Comparison of ENCODE assay signal across 32 cellular contexts in the genomic region with DNA sequence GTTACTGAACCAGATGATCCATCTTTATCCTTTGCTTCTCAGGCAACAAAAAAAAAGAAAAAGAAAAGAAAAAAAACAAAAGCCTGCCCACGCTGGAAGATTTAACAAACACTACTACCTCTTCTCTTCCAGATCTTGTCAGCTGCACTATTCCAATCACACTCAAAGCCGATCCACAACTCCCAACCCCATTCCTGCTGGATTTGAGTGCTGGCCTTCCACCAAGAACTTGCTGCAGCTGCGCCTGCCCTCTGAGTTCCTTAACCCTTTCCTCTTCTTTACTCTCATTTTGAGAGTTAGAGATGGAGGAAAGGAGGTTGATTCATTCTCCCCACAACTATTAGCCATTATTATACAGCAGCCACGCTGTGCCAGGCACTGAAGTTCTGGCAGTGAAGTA. TPM values are rescaled to one million over a fixed set of nuclear protein-coding genes. Genes with fewer than 3 reads are reported as not detected.
A peak's percentile ranks its signal among the peaks of the same experiment; 100 is the strongest.
DNase-seq lines count a peak whose midpoint lies in the region; ATAC-seq and TF ChIP-seq lines count a peak whose summit lies in the region.
"Had no signal": no experiment of that assay in that cellular context is flagged by ENCODE, and none has a peak within 500 bp of the region (broad histone marks: within the 10 kb centered on the region; RNA-seq: fewer than 3 reads in every experiment).

No MANE protein-coding gene starts in this region.

- H3K4me3 ChIP-seq in GM23248 (no peak overlapping the region), coronary artery (peak overlapping the region; percentile 11), left lung (no peak overlapping the region), trophoblast cell (ENCODE audit: low read depth, low read length) (no peak overlapping the region)
- H3K4me3 ChIP-seq: colonic mucosa, GM12878, HAP-1, Peyer's patch, SJSA1, vagina had no signal

- H3K23ac ChIP-seq in trophoblast cell (ENCODE audit: low read length) = no peak overlapping the region

- no peaks in the 10 kb centered on the region for H3K9me2 ChIP-seq in GM23248 (ENCODE audit: insufficient read depth)

- DNase-seq in GM23248 (no peak), coronary artery (ENCODE audit: low spot score) (no peak), left lung (no peak), occipital lobe (lab: John Stamatoyannopoulos, UW) (peak; percentile 9), NCI-H526 (lab: John Stamatoyannopoulos, UW) (no peak), trophoblast cell (no peak)
- no peak for DNase-seq in activated CD8-positive, alpha-beta memory T cell treated with anti-CD3 and anti-CD28 coated beads, Interleukin-2, amount 10 ng/mL, durations not matched to agents 7 days and 5 days
- DNase-seq: activated CD4-positive, alpha-beta T cell treated with anti-CD3 and anti-CD28 coated beads for 36 hours; activated CD8-positive, alpha-beta memory T cell treated with anti-CD3 and anti-CD28 coated beads for 24 hours; activated naive CD4-positive, alpha-beta T cell treated with Interleukin-2 at 50 U/mL for 16 hours; activated T-cell treated with anti-CD3 and anti-CD28 coated beads, Interleukin-2, amount 50 U/mL, for 24 hours; amniotic stem cell; colonic mucosa; endodermal cell; Karpas-422; kidney glomerular epithelial cell; midbrain; MV-4-11; NCI-H1694; NCI-H2171; NCI-H510A treated with DMSO at 0.1 percent for 48 hours; nephron progenitor cell; Peyer's patch; small intestine; stimulated activated CD4-positive, alpha-beta T cell treated with anti-CD3 and anti-CD28 coated beads, Interleukin-2, amount 100 ng/mL, for 24 hours had no signal

- no peak overlapping the region for H3K18ac ChIP-seq in trophoblast cell (ENCODE audit: low read length)

- H3K79me2 ChIP-seq in GM23248 (ENCODE audit: insufficient read depth) = no peaks in the 10 kb centered on the region
- no peaks in the 10 kb centered on the region for H3K79me2 ChIP-seq in trophoblast cell (ENCODE audit: control insufficient read depth, insufficient read depth, low read length, poor library complexity)

- H3K27ac ChIP-seq in GM23248 (no peak overlapping the region), coronary artery (no peak overlapping the region), left lung (peak overlapping the region in 1 of 2 donors; percentile 49), trophoblast cell (ENCODE audit: low read depth, low read length) (no peak overlapping the region)
- H3K27ac ChIP-seq: colonic mucosa, HL-60, SJSA1, vagina had no signal

- H3K9me3 ChIP-seq in GM23248 (ENCODE audit: low read depth) (no peaks in the 10 kb centered on the region), left lung (no peaks in the 10 kb centered on the region), trophoblast cell (ENCODE audit: insufficient read depth, low read depth, low read length) (no peaks in the 10 kb centered on the region)
- H3K9me3 ChIP-seq: colonic mucosa, HAP-1, Peyer's patch, SJSA1, vagina had no signal

- H3K4me3 Mint-ChIP-seq in activated CD8-positive, alpha-beta memory T cell treated with anti-CD3 and anti-CD28 coated beads, Interleukin-2, amount 10 ng/mL, durations not matched to agents 7 days and 5 days = no peak overlapping the region
- H3K4me3 Mint-ChIP-seq: activated CD4-positive, alpha-beta T cell treated with anti-CD3 and anti-CD28 coated beads for 36 hours; activated T-cell treated with anti-CD3 and anti-CD28 coated beads, Interleukin-2, amount 50 U/mL, for 24 hours; endodermal cell; nephron progenitor cell had no signal

- H4K20me1 ChIP-seq in GM23248 (ENCODE audit: insufficient read depth) = no peaks in the 10 kb centered on the region

- no peaks in the 10 kb centered on the region for H3F3A ChIP-seq in GM23248 (ENCODE audit: insufficient read depth)

- H3K4me1 ChIP-seq in GM23248 (ENCODE audit: insufficient read depth) (peaks cover 4% of the 10 kb centered on the region; the same call in 1 of the 2 replicates), left lung (no peaks in the 10 kb centered on the region), trophoblast cell (ENCODE audit: control insufficient read depth in 1 of 2, insufficient read depth in 2 of 2, low read length in 2 of 2) (peaks cover 3 to 4% of the 10 kb centered on the region in 2 experiments)
- H3K4me1 ChIP-seq: colonic mucosa, HAP-1, Peyer's patch, SJSA1 had no signal

- H3K27me3 Mint-ChIP-seq in activated CD8-positive, alpha-beta memory T cell treated with anti-CD3 and anti-CD28 coated beads, Interleukin-2, amount 10 ng/mL, durations not matched to agents 7 days and 5 days = peaks cover 3% of the 10 kb centered on the region

- no peak overlapping the region for H2BK12ac ChIP-seq in trophoblast cell (ENCODE audit: low read length)

- no peak overlapping the region for H2AK5ac ChIP-seq in trophoblast cell (ENCODE audit: low read length)

- H3K36me3 Mint-ChIP-seq in activated CD8-positive, alpha-beta memory T cell treated with anti-CD3 and anti-CD28 coated beads, Interleukin-2, amount 10 ng/mL, durations not matched to agents 7 days and 5 days = no peaks in the 10 kb centered on the region

- peak; percentile 58 for ATAC-seq in left lung
- no peak for ATAC-seq in activated CD8-positive, alpha-beta memory T cell treated with anti-CD3 and anti-CD28 coated beads, Interleukin-2, amount 10 ng/mL, durations not matched to agents 7 days and 5 days
- ATAC-seq in HG03139 (IDR thresholded peaks at IDR 0.05; ENCODE audit: unreplicated experiment) = no peak
- ATAC-seq: activated CD4-positive, alpha-beta T cell treated with anti-CD3 and anti-CD28 coated beads for 36 hours; GM12878 had no signal

- WGBS in GM23248 (ENCODE audit: low coverage in 1 of 2, low lambda C conversion rate in 2 of 2, missing lambda C conversion rate in 2 of 2), 2 experiments = 17 to 19% methylated on average over 4 of the region's 4 CpGs
- WGBS in trophoblast cell (ENCODE audit: extremely low coverage, insufficient coverage, insufficient read length) = no CpG with 5 or more reads among the region's 4 CpGs

- H4K8ac ChIP-seq in trophoblast cell (ENCODE audit: low read depth, low read length) = no peak overlapping the region

- no peaks in the 10 kb centered on the region for H3K4me1 Mint-ChIP-seq in activated CD8-positive, alpha-beta memory T cell treated with anti-CD3 and anti-CD28 coated beads, Interleukin-2, amount 10 ng/mL, durations not matched to agents 7 days and 5 days
- H3K4me1 Mint-ChIP-seq: activated CD4-positive, alpha-beta T cell treated with anti-CD3 and anti-CD28 coated beads for 36 hours had no signal

- no peaks in the 10 kb centered on the region for H3K79me1 ChIP-seq in trophoblast cell (ENCODE audit: low read length)

- intact Hi-C loops in left lung (cut with DNase I) = no loop called here

- CTCF ChIA-PET in activated CD8-positive, alpha-beta memory T cell treated with anti-CD3 and anti-CD28 coated beads, Interleukin-2, amount 10 ng/mL, durations not matched to agents 7 days and 5 days (lab: Charles Lee) = no interaction called here

- H3K4me2 ChIP-seq in GM23248 (ENCODE audit: unreplicated experiment) (no peak overlapping the region), trophoblast cell (ENCODE audit: low read length) (no peak overlapping the region)

- no peak overlapping the region for H4K12ac ChIP-seq in trophoblast cell (ENCODE audit: low read depth, low read length)

- no peak overlapping the region for H2BK5ac ChIP-seq in trophoblast cell (ENCODE audit: low read depth, low read length, poor library complexity)

- in situ Hi-C loops in GM23248 (cut with MboI) = no loop called here

- H3K27me3 ChIP-seq in GM23248 (replicated peaks; ENCODE audit: insufficient read depth) = 0 out of 2 replicates have a peak, but pooled peaks cover 11% of the 10 kb centered on the region
- no peaks in the 10 kb centered on the region for H3K27me3 ChIP-seq in left lung
- H3K27me3 ChIP-seq in trophoblast cell (ENCODE audit: insufficient read depth, low read length) = no peaks in the 10 kb centered on the region
- H3K27me3 ChIP-seq: colonic mucosa, Peyer's patch, SJSA1, vagina had no signal

- no peak overlapping the region for H3K27ac Mint-ChIP-seq in activated CD8-positive, alpha-beta memory T cell treated with anti-CD3 and anti-CD28 coated beads, Interleukin-2, amount 10 ng/mL, durations not matched to agents 7 days and 5 days
- H3K27ac Mint-ChIP-seq: activated CD4-positive, alpha-beta T cell treated with anti-CD3 and anti-CD28 coated beads for 36 hours; activated T-cell treated with anti-CD3 and anti-CD28 coated beads, Interleukin-2, amount 50 U/mL, for 24 hours; endodermal cell; nephron progenitor cell had no signal

- no peak overlapping the region for H3K14ac ChIP-seq in trophoblast cell (ENCODE audit: low read length)

- no peaks in the 10 kb centered on the region for H3K9me3 Mint-ChIP-seq in activated CD8-positive, alpha-beta memory T cell treated with anti-CD3 and anti-CD28 coated beads, Interleukin-2, amount 10 ng/mL, durations not matched to agents 7 days and 5 days (ENCODE audit: low read depth)

- H2AFZ ChIP-seq in GM23248 (peak overlapping the region; percentile 41), trophoblast cell (ENCODE audit: insufficient read depth, low read length, poor library complexity) (no peak overlapping the region)

- H2BK120ac ChIP-seq in trophoblast cell (ENCODE audit: insufficient read depth, low read length, poor library complexity) = no peak overlapping the region

- no peak overlapping the region for H4K91ac ChIP-seq in trophoblast cell (ENCODE audit: low read depth, low read length)

- TF ChIP-seq CTCF in coronary artery (IDR thresholded peaks at IDR 0.05) (no peak), left lung (IDR thresholded peaks at IDR 0.05) (no peak)

- H3K9ac ChIP-seq in GM23248 (no peak overlapping the region), trophoblast cell (ENCODE audit: low read length) (no peak overlapping the region)

- H3K4ac ChIP-seq in trophoblast cell (ENCODE audit: low read depth, low read length) = no peak overlapping the region

- H3K36me3 ChIP-seq in GM23248 (ENCODE audit: low read depth) = no peaks in the 10 kb centered on the region
- no peaks in the 10 kb centered on the region for H3K36me3 ChIP-seq in left lung
- H3K36me3 ChIP-seq in trophoblast cell (ENCODE audit: control insufficient read depth in 1 of 2, insufficient read depth in 2 of 2, low read length in 2 of 2) = no peaks in the 10 kb centered on the region
- H3K36me3 ChIP-seq: colonic mucosa, HAP-1, Peyer's patch, SJSA1, vagina had no signal

RNA-seq across cellular contexts. Expression of gene ITGA8, which starts 16.0 kb away (rescaled TPM):
- 0.32 TPM in 1 of 2 replicates, not detected in the other for total RNA-seq in GM23248 (2014; rRNA removed; shearing (Covaris generic))
- polyA plus RNA-seq in GM23248 (2016; fragmentation: Nextera tagmentation; extraction: Ambion mirVana) = 0.23 TPM in 1 of 2 replicates, not detected in the other
- total RNA-seq in left lung = 10 to 100 TPM; 23.7 to 25.5 TPM
- 2.8 TPM for total RNA-seq in occipital lobe
- 1.7 and 1.8 TPM in 2 replicates for polyA plus RNA-seq in trophoblast cell (2013)
- total RNA-seq in activated CD8-positive, alpha-beta memory T cell treated with anti-CD3 and anti-CD28 coated beads, Interleukin-2, amount 10 ng/mL, durations not matched to agents 7 days and 5 days = not detected
- total RNA-seq: activated CD4-positive, alpha-beta T cell treated with anti-CD3 and anti-CD28 coated beads for 36 hours; T-helper 1 cell treated with Interleukin-12 subunit alpha and Interleukin-12 subunit beta and Interleukin-4 antibody, amounts not matched to agents 30 ng/mL and 1 ng/mL, for 36 hours had no signal
- polyA plus RNA-seq: GM12878 had no signal
